In genomic region chrX:10166731-10167149, GRCh38 we compare ENCODE assay signal across 13 cellular contexts. TPM values are rescaled to one million over a fixed set of nuclear protein-coding genes. Genes with fewer than 3 reads are reported as not detected.
DNase-seq lines count a peak whose midpoint lies in the region; ATAC-seq and TF ChIP-seq lines count a peak whose summit lies in the region.
"Had no signal": no experiment of that assay in that cellular context is flagged by ENCODE, and none has a peak within 500 bp of the region (broad histone marks: within the 10 kb centered on the region; RNA-seq: fewer than 3 reads in every experiment).

No MANE protein-coding gene starts in this region.

- no peaks in the 10 kb centered on the region for H3F3A ChIP-seq in DOHH2 (ENCODE audit: control insufficient read depth, insufficient read depth)

- H3K4me1 ChIP-seq in DOHH2 (ENCODE audit: control insufficient read depth, low read length) (peaks cover 14% of the 10 kb centered on the region), mucosa of descending colon (ENCODE audit: low read depth) (no peaks in the 10 kb centered on the region), aorta (ENCODE audit: control insufficient read depth in 1 of 2, insufficient read depth in 2 of 2, low read length in 2 of 2) (no peaks in the 10 kb centered on the region)
- no peaks in the 10 kb centered on the region for H3K4me1 ChIP-seq in CD8-positive, alpha-beta T cell (ENCODE audit: insufficient read depth, low read length)
- H3K4me1 ChIP-seq: neural progenitor cell had no signal

- H3K4me2 ChIP-seq in DOHH2 (ENCODE audit: low read length), result peak overlapping the region; percentile 45
- H3K4me2 ChIP-seq: hepatocyte, neural progenitor cell had no signal

- intact Hi-C loops in mucosa of descending colon (cut with DNase I, micrococcal nuclease) (no loop called here), aorta (cut with DNase I) (no loop called here)
- intact Hi-C loops in CD8-positive, alpha-beta T cell (cut with DNase I, micrococcal nuclease), result no loop called here

- H3K9me3 Mint-ChIP-seq in activated naive CD8-positive, alpha-beta T cell treated with anti-CD3 and anti-CD28 coated beads, Interleukin-2, amount 10 ng/mL, durations not matched to agents 7 days and 5 days, result no peaks in the 10 kb centered on the region
- no peaks in the 10 kb centered on the region for H3K9me3 Mint-ChIP-seq in CD8-positive, alpha-beta T cell

- no peaks in the 10 kb centered on the region for H4K20me1 ChIP-seq in DOHH2 (ENCODE audit: control insufficient read depth, insufficient read depth, low read depth, low read length)

- H3K27ac Mint-ChIP-seq in activated naive CD8-positive, alpha-beta T cell treated with anti-CD3 and anti-CD28 coated beads, Interleukin-2, amount 10 ng/mL, durations not matched to agents 7 days and 5 days, result no peak overlapping the region
- H3K27ac Mint-ChIP-seq in CD8-positive, alpha-beta T cell, result no peak overlapping the region
- H3K27ac Mint-ChIP-seq: neural progenitor cell had no signal

- no peaks in the 10 kb centered on the region for H3K36me3 Mint-ChIP-seq in activated naive CD8-positive, alpha-beta T cell treated with anti-CD3 and anti-CD28 coated beads, Interleukin-2, amount 10 ng/mL, durations not matched to agents 7 days and 5 days
- H3K36me3 Mint-ChIP-seq in CD8-positive, alpha-beta T cell, result no peaks in the 10 kb centered on the region

- TF ChIP-seq CTCF in DOHH2 (IDR thresholded peaks at IDR 0.05; ENCODE audit: low read depth, low read length, poor library complexity, severe bottlenecking) (no peak), mucosa of descending colon (IDR thresholded peaks at IDR 0.05) (no peak)
- no peak for TF ChIP-seq CTCF in CD8-positive, alpha-beta T cell (IDR thresholded peaks at IDR 0.05)

- peak; percentile 32 for DNase-seq in activated naive CD8-positive, alpha-beta T cell treated with anti-CD3 and anti-CD28 coated beads, Interleukin-2, amount 10 ng/mL, durations not matched to agents 7 days and 5 days
- no peak for DNase-seq in mucosa of descending colon
- DNase-seq in NCI-H1092 (lab: John Stamatoyannopoulos, UW), result no peak
- DNase-seq in aorta, result no peak
- DNase-seq in CD8-positive, alpha-beta T cell, result no peak
- DNase-seq: activated CD8-positive, alpha-beta memory T cell treated with anti-CD3 and anti-CD28 coated beads for 24 hours; DMS53 had no signal

- H3K27ac ChIP-seq in DOHH2 (ENCODE audit: low read depth, low read length) (no peak overlapping the region), aorta (ENCODE audit: low read depth in 1 of 2, low read length in 2 of 2) (no peak overlapping the region)
- no peak overlapping the region for H3K27ac ChIP-seq in CD8-positive, alpha-beta T cell (ENCODE audit: low read depth, low read length)
- H3K27ac ChIP-seq: hepatocyte, KMS-11, neural progenitor cell had no signal

- no peaks in the 10 kb centered on the region for H3K79me2 ChIP-seq in DOHH2 (ENCODE audit: control insufficient read depth, low read length)
- H3K79me2 ChIP-seq: hepatocyte had no signal

- CTCF ChIA-PET in CD8-positive, alpha-beta T cell (lab: Charles Lee), result interaction anchor here (1.6 kb wide), 1 partner anchor 22 kb away, joined by 3 read pairs; no protein-coding TSS in a partner anchor

- H3K4me1 Mint-ChIP-seq in activated naive CD8-positive, alpha-beta T cell treated with anti-CD3 and anti-CD28 coated beads, Interleukin-2, amount 10 ng/mL, durations not matched to agents 7 days and 5 days, result peaks cover 8% of the 10 kb centered on the region
- no peaks in the 10 kb centered on the region for H3K4me1 Mint-ChIP-seq in CD8-positive, alpha-beta T cell (ENCODE audit: low read depth)
- H3K4me1 Mint-ChIP-seq: neural progenitor cell had no signal

- WGBS in aorta, 2 donors, result 57 to 58% methylated on average over 8 of the region's 8 CpGs

- peaks cover 10% of the 10 kb centered on the region for H3K27me3 Mint-ChIP-seq in activated naive CD8-positive, alpha-beta T cell treated with anti-CD3 and anti-CD28 coated beads, Interleukin-2, amount 10 ng/mL, durations not matched to agents 7 days and 5 days
- peaks cover 8% of the 10 kb centered on the region for H3K27me3 Mint-ChIP-seq in CD8-positive, alpha-beta T cell (ENCODE audit: low read depth)

- H3K9me3 ChIP-seq in DOHH2 (ENCODE audit: control insufficient read depth, insufficient read depth, low read length), result no peaks in the 10 kb centered on the region
- no peaks in the 10 kb centered on the region for H3K9me3 ChIP-seq in mucosa of descending colon
- H3K9me3 ChIP-seq in aorta (ENCODE audit: control insufficient read depth, low read length), result no peaks in the 10 kb centered on the region
- no peaks in the 10 kb centered on the region for H3K9me3 ChIP-seq in CD8-positive, alpha-beta T cell (ENCODE audit: low read length)

- ATAC-seq in HG03571 (IDR thresholded peaks at IDR 0.05; ENCODE audit: unreplicated experiment) (peak; percentile 9), mucosa of descending colon (peak; percentile 23), HG03095 (IDR thresholded peaks at IDR 0.05; ENCODE audit: unreplicated experiment) (no peak), aorta (ENCODE audit: low FRiP score) (no peak)
- peak; percentile 39 for ATAC-seq in activated naive CD8-positive, alpha-beta T cell treated with anti-CD3 and anti-CD28 coated beads, Interleukin-2, amount 10 ng/mL, durations not matched to agents 7 days and 5 days (ENCODE audit: low read depth)
- no peak for ATAC-seq in CD8-positive, alpha-beta T cell

- POLR2A ChIA-PET in activated naive CD8-positive, alpha-beta T cell treated with anti-CD3 and anti-CD28 coated beads, Interleukin-2, amount 10 ng/mL, durations not matched to agents 7 days and 5 days (lab: Charles Lee), result no interaction called here
- POLR2A ChIA-PET in CD8-positive, alpha-beta T cell (lab: Charles Lee), result no interaction called here

- no peak overlapping the region for H3K4me3 ChIP-seq in DOHH2 (ENCODE audit: low read length)
- no peak overlapping the region for H3K4me3 ChIP-seq in mucosa of descending colon
- no peak overlapping the region for H3K4me3 ChIP-seq in aorta (ENCODE audit: low read length in 2 of 2)
- no peak overlapping the region for H3K4me3 ChIP-seq in CD8-positive, alpha-beta T cell (ENCODE audit: low read depth, low read length)
- H3K4me3 ChIP-seq: hepatocyte, neural progenitor cell had no signal

- H3K9me2 ChIP-seq in DOHH2 (replicated peaks; ENCODE audit: control insufficient read depth, low read length), result no peaks in the 10 kb centered on the region

- H3K27me3 ChIP-seq in DOHH2 (ENCODE audit: control insufficient read depth, low read length), result no peaks in the 10 kb centered on the region
- no peaks in the 10 kb centered on the region for H3K27me3 ChIP-seq in aorta (ENCODE audit: control insufficient read depth in 1 of 2, insufficient read depth in 2 of 2, low read length in 1 of 2)
- H3K27me3 ChIP-seq in CD8-positive, alpha-beta T cell (ENCODE audit: insufficient read depth, low read length), result no peaks in the 10 kb centered on the region
- H3K27me3 ChIP-seq: hepatocyte, neural progenitor cell had no signal

- no peak overlapping the region for H3K4me3 Mint-ChIP-seq in activated naive CD8-positive, alpha-beta T cell treated with anti-CD3 and anti-CD28 coated beads, Interleukin-2, amount 10 ng/mL, durations not matched to agents 7 days and 5 days
- no peak overlapping the region for H3K4me3 Mint-ChIP-seq in CD8-positive, alpha-beta T cell
- H3K4me3 Mint-ChIP-seq: neural progenitor cell had no signal

- no peaks in the 10 kb centered on the region for H3K36me3 ChIP-seq in DOHH2 (ENCODE audit: control insufficient read depth, low read length)
- H3K36me3 ChIP-seq in mucosa of descending colon (ENCODE audit: low read depth), result no peaks in the 10 kb centered on the region
- H3K36me3 ChIP-seq in aorta (ENCODE audit: control insufficient read depth in 1 of 2, insufficient read depth in 2 of 2, low read length in 1 of 2), result no peaks in the 10 kb centered on the region
- no peaks in the 10 kb centered on the region for H3K36me3 ChIP-seq in CD8-positive, alpha-beta T cell (ENCODE audit: insufficient read depth, low read length)
- H3K36me3 ChIP-seq: neural progenitor cell had no signal

RNA-seq across cellular contexts. Expression of gene CLCN4, which starts 10.0 kb away (rescaled TPM):
- under 1 TPM in 1 of 2 experiments, not detected in 1; 0.25 TPM for total RNA-seq in activated naive CD8-positive, alpha-beta T cell treated with anti-CD3 and anti-CD28 coated beads, Interleukin-2, amount 10 ng/mL, durations not matched to agents 7 days and 5 days
- 1 to 10 TPM in 2 of 3 donors, under 1 TPM in 1; 0.26 to 1.8 (median 1.7) TPM for total RNA-seq in mucosa of descending colon
- 1 to 10 TPM; 3.8 to 8.6 TPM for total RNA-seq in aorta
- under 1 TPM; 0.67 to 0.88 TPM for polyA plus RNA-seq in aorta
- total RNA-seq in CD8-positive, alpha-beta T cell, result under 1 TPM in 1 of 2 experiments, not detected in 1; 0.08 TPM

Comparison
In these comparisons a context has a peak if more than half of its experiments do, and no peak if none do; other contexts are left out.
1. ATAC-seq: peak in HG03571 (single experiment), activated naive CD8-positive, alpha-beta T cell treated with anti-CD3 and anti-CD28 coated beads, Interleukin-2, amount 10 ng/mL, durations not matched to agents 7 days and 5 days (single experiment) and mucosa of descending colon (single experiment); none in HG03095 (single experiment), aorta (single experiment) and CD8-positive, alpha-beta T cell (single experiment).